8 cellular contexts compared by ENCODE assay signal in genomic region chr6:144219056-144219685, GRCh38.
A peak's percentile ranks its signal among the peaks of the same experiment; 100 is the strongest.
DNase-seq lines count a peak whose midpoint lies in the region; ATAC-seq and TF ChIP-seq lines count a peak whose summit lies in the region.

No MANE protein-coding gene starts in this region.

- H3K36me3 Mint-ChIP-seq in stimulated activated memory B cell treated with anti-CD40 and anti-IgM and Interleukin-4, amounts not matched to agents 10 μg/mL and 1 μg/mL and 100 μg/mL, for 72 hours, result no peaks in the 10 kb centered on the region

- no peak for ATAC-seq in HG03439 (IDR thresholded peaks at IDR 0.05; ENCODE audit: unreplicated experiment)
- ATAC-seq in stimulated activated memory B cell treated with anti-CD40 and anti-IgM and Interleukin-4, amounts not matched to agents 10 μg/mL and 1 μg/mL and 100 μg/mL, for 72 hours, result no peak

- no peaks in the 10 kb centered on the region for H3K9me3 Mint-ChIP-seq in stimulated activated memory B cell treated with anti-CD40 and anti-IgM and Interleukin-4, amounts not matched to agents 10 μg/mL and 1 μg/mL and 100 μg/mL, for 72 hours

- H3K4me3 ChIP-seq in GM12864 (ENCODE audit: low read depth, low read length), result no peak overlapping the region
- H3K4me3 ChIP-seq in choroid plexus epithelial cell (ENCODE audit: low read depth, low read length), result no peak overlapping the region

- peak; percentile 55 for TF ChIP-seq CTCF in AG09319 (IDR thresholded peaks at IDR 0.05; ENCODE audit: low read depth, low read length)
- TF ChIP-seq CTCF in GM12864 (IDR thresholded peaks at IDR 0.05; ENCODE audit: low read depth, low read length, missing control alignments), result peak; percentile 51
- TF ChIP-seq CTCF in choroid plexus epithelial cell (conservative IDR thresholded peaks at IDR 0.05; ENCODE audit: low read depth, low read length), result peak; percentile 62

- peaks cover 36% of the 10 kb centered on the region for H3K4me1 Mint-ChIP-seq in stimulated activated memory B cell treated with anti-CD40 and anti-IgM and Interleukin-4, amounts not matched to agents 10 μg/mL and 1 μg/mL and 100 μg/mL, for 72 hours

- no peaks in the 10 kb centered on the region for H3K27me3 Mint-ChIP-seq in stimulated activated memory B cell treated with anti-CD40 and anti-IgM and Interleukin-4, amounts not matched to agents 10 μg/mL and 1 μg/mL and 100 μg/mL, for 72 hours

- DNase-seq in AG09319 (ENCODE audit: extremely low read depth, low read depth), result no peak
- peak; percentile 27 for DNase-seq in GM12864 (ENCODE audit: low read depth)
- DNase-seq in NCI-H524 treated with DMSO at 0.1 percent for 48 hours (lab: John Stamatoyannopoulos, UW), result peak; percentile 22
- DNase-seq in choroid plexus epithelial cell (ENCODE audit: low read depth), result peak; percentile 82
- peak; percentile 48 for DNase-seq in myocyte (ENCODE audit: low read depth)
- no peak for DNase-seq in activated CD8-positive, alpha-beta memory T cell treated with anti-CD3 and anti-CD28 coated beads for 24 hours

- H3K4me3 Mint-ChIP-seq in stimulated activated memory B cell treated with anti-CD40 and anti-IgM and Interleukin-4, amounts not matched to agents 10 μg/mL and 1 μg/mL and 100 μg/mL, for 72 hours, result no peak overlapping the region

- no peak overlapping the region for H3K27ac Mint-ChIP-seq in stimulated activated memory B cell treated with anti-CD40 and anti-IgM and Interleukin-4, amounts not matched to agents 10 μg/mL and 1 μg/mL and 100 μg/mL, for 72 hours

Comparison
In these comparisons a context has a peak if more than half of its experiments do, and no peak if none do; other contexts are left out.
1. DNase-seq: peak in GM12864 (single experiment), NCI-H524 treated with DMSO at 0.1 percent for 48 hours (single experiment), choroid plexus epithelial cell (single experiment) and myocyte (single experiment); none in AG09319 (single experiment) and activated CD8-positive, alpha-beta memory T cell treated with anti-CD3 and anti-CD28 coated beads for 24 hours (single experiment).
2. Peak in every context shown above with its lines, with median percentiles within 50 percentile points of each other: CTCF ChIP-seq.